27 cellular contexts compared by ENCODE assay signal in the genomic region with DNA sequence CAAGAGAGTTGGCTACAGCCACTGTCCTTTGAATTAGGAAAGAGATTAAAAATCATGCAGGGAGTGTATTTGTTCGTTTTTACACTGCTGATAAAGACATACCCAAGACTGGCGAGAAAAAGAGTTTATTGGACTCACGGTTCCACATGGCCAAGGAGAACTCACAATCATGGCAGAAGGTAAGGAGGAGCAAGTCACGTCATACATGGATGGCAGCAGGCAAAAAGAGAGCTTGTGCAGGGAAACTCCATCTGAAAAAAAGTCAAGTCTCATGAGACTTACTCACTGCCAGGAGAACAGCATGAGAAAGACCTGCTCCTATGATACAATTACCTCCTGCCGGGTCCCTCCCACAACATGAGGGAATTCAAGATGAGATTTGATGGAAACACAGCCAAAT.
"Had no signal": no experiment of that assay in that cellular context is flagged by ENCODE, and none has a peak within 500 bp of the region (broad histone marks: within the 10 kb centered on the region; RNA-seq: fewer than 3 reads in every experiment).

No MANE protein-coding gene starts in this region.

- H3K4me3 ChIP-seq: stomach, suprapubic skin, testis, thoracic aorta, thyroid gland, tibial artery, tibial nerve, transverse colon, upper lobe of left lung, upper lobe of right lung, uterus, vagina had no signal

- H3K9me3 ChIP-seq: suprapubic skin, testis, thoracic aorta, thyroid gland, tibial nerve, transverse colon, upper lobe of left lung, upper lobe of right lung, uterus, vagina had no signal

- H3K36me3 ChIP-seq: stomach, suprapubic skin, thoracic aorta, thyroid gland, tibial artery, tibial nerve, transverse colon, upper lobe of left lung, upper lobe of right lung, uterus, vagina had no signal

- DNase-seq: stimulated activated CD4-positive, alpha-beta T cell treated with anti-CD3 and anti-CD28 coated beads, Interleukin-2, amount 100 ng/mL, for 48 hours; stimulated activated CD4-positive, alpha-beta T cell treated with anti-CD3 and anti-CD28 coated beads, Interleukin-4, amount 100 ng/mL, for 1 hour; stimulated activated CD4-positive, alpha-beta T cell treated with anti-CD3 and anti-CD28 coated beads, Interleukin-4, amount 100 ng/mL, for 24 hours; stimulated activated CD4-positive, alpha-beta T cell treated with anti-CD3 and anti-CD28 coated beads, Interleukin-4, amount 100 ng/mL, for 4 hours; stimulated activated CD8-positive, alpha-beta memory T cell treated with anti-CD3 and anti-CD28 coated beads, Interleukin-4, amount 100 ng/mL, for 48 hours; stimulated activated naive B cell treated with anti-CD40 and anti-IgM and Interleukin-4, amounts not matched to agents 10 μg/mL and 1 μg/mL and 100 μg/mL, for 72 hours; stimulated activated naive CD4-positive, alpha-beta T cell; stimulated activated naive CD4-positive, alpha-beta T cell treated with Interleukin-2 at 50 U/mL for 16 hours; stimulated activated naive CD8-positive, alpha-beta T cell treated with anti-CD3 and anti-CD28 coated beads, Interleukin-15, amount 100 ng/mL, for 72 hours; stimulated activated naive CD8-positive, alpha-beta T cell treated with anti-CD3 and anti-CD28 coated beads, Interleukin-15, Interleukin-2, amounts not matched to agents 100 U/mL and 50 U/mL, for 24 hours; stomach; substantia nigra; testis; thyroid gland; tibial artery; transverse colon; trophoblast cell; upper lobe of left lung; upper lobe of right lung; uterus had no signal

- FAIRE-seq: urothelium cell line had no signal

- H3K4me1 ChIP-seq: stomach, suprapubic skin, testis, thyroid gland, tibial artery, tibial nerve, transverse colon, upper lobe of left lung, upper lobe of right lung, uterus, vagina had no signal

- H3K27me3 ChIP-seq: stomach, suprapubic skin, testis, thyroid gland, tibial artery, tibial nerve, transverse colon, upper lobe of left lung, upper lobe of right lung, uterus, vagina had no signal

- H3K27ac ChIP-seq: stomach, suprapubic skin, testis, thoracic aorta, thyroid gland, tibial artery, tibial nerve, transverse colon, upper lobe of left lung, upper lobe of right lung, uterus, vagina had no signal

- ATAC-seq: stimulated activated effector memory CD8-positive, alpha-beta T cell treated with anti-CD3 and anti-CD28 coated beads, Interleukin-12 subunit alpha, Interleukin-12 subunit beta, amount 100 ng/mL, for 72 hours; stimulated activated memory B cell treated with anti-CD40 and anti-IgM and Interleukin-4, amounts not matched to agents 10 μg/mL and 1 μg/mL and 100 μg/mL, for 72 hours; stimulated activated naive B cell treated with anti-CD40 and anti-IgM and Interleukin-4, amounts not matched to agents 10 μg/mL and 1 μg/mL and 100 μg/mL, for 72 hours; stimulated activated naive CD8-positive, alpha-beta T cell treated with anti-CD3 and anti-CD28 coated beads, Interleukin-15, amount 100 ng/mL, for 72 hours; stimulated activated naive CD8-positive, alpha-beta T cell treated with anti-CD3 and anti-CD28 coated beads, Interleukin-15, Interleukin-2, amounts not matched to agents 100 U/mL and 50 U/mL, for 24 hours; upper lobe of right lung had no signal
